In genomic region chr9:33472171-33472920, GRCh38 we compare ENCODE assay signal across 9 cellular contexts. TPM values are rescaled to one million over a fixed set of nuclear protein-coding genes. Genes with fewer than 3 reads are reported as not detected.
DNase-seq lines count a peak whose midpoint lies in the region; ATAC-seq and FAIRE-seq lines count a peak whose summit lies in the region.
"Had no signal": no experiment of that assay in that cellular context is flagged by ENCODE, and none has a peak within 500 bp of the region (broad histone marks: within the 10 kb centered on the region; RNA-seq: fewer than 3 reads in every experiment).

No MANE protein-coding gene starts in this region.

- FAIRE-seq in small intestine (lab: Jason Lieb, UNC): no peak

- H3K27ac Mint-ChIP-seq in activated CD8-positive, alpha-beta T cell treated with anti-CD3 and anti-CD28 coated beads, Interleukin-2, amount 10 ng/mL, durations not matched to agents 7 days and 5 days: peak overlapping the region; percentile 55
- peak overlapping the region; percentile 95 to 99 for H3K27ac Mint-ChIP-seq in stimulated activated naive CD8-positive, alpha-beta T cell treated with anti-CD3 and anti-CD28 coated beads, Interleukin-15, amount 100 ng/mL, for 72 hours

- no peaks in the 10 kb centered on the region for H3K27me3 Mint-ChIP-seq in activated CD8-positive, alpha-beta T cell treated with anti-CD3 and anti-CD28 coated beads, Interleukin-2, amount 10 ng/mL, durations not matched to agents 7 days and 5 days (ENCODE audit: low read depth)
- H3K27me3 Mint-ChIP-seq in stimulated activated naive CD8-positive, alpha-beta T cell treated with anti-CD3 and anti-CD28 coated beads, Interleukin-15, amount 100 ng/mL, for 72 hours: no peaks in the 10 kb centered on the region

- no peak for ATAC-seq in activated CD8-positive, alpha-beta T cell treated with anti-CD3 and anti-CD28 coated beads, Interleukin-2, amount 10 ng/mL, durations not matched to agents 7 days and 5 days
- ATAC-seq in stimulated activated naive CD8-positive, alpha-beta T cell treated with anti-CD3 and anti-CD28 coated beads, Interleukin-15, amount 100 ng/mL, for 72 hours: no peak

- H3K27me3 ChIP-seq in iPS-18a (ENCODE audit: control insufficient read depth, insufficient read depth, low read length) (no peaks in the 10 kb centered on the region), small intestine (ENCODE audit: control insufficient read depth in 2 of 2, insufficient read depth in 2 of 2, low read length in 2 of 2) (no peaks in the 10 kb centered on the region)

- WGBS in small intestine, 3 donors: 81 to 91% (median 87%) methylated on average over 16 of the region's 16 CpGs

- POLR2A ChIA-PET in activated CD8-positive, alpha-beta T cell treated with anti-CD3 and anti-CD28 coated beads, Interleukin-2, amount 10 ng/mL, durations not matched to agents 7 days and 5 days (lab: Charles Lee): interaction anchor here (0.7 to 2.7 kb wide), 7 partner anchors 10 to 447 kb away, joined by 3 to 14 read pairs (median 6); partner anchors contain the start of genes DNAJA1 and NFX1

- no peaks in the 10 kb centered on the region for H3K9me3 ChIP-seq in iPS-18a (ENCODE audit: control insufficient read depth, low read depth, low read length)
- no peaks in the 10 kb centered on the region for H3K9me3 ChIP-seq in small intestine (ENCODE audit: control insufficient read depth, low read depth)

- peaks cover 28% of the 10 kb centered on the region for H3K4me1 Mint-ChIP-seq in activated CD8-positive, alpha-beta T cell treated with anti-CD3 and anti-CD28 coated beads, Interleukin-2, amount 10 ng/mL, durations not matched to agents 7 days and 5 days (ENCODE audit: low read depth)
- peaks cover 33% of the 10 kb centered on the region for H3K4me1 Mint-ChIP-seq in stimulated activated naive CD8-positive, alpha-beta T cell treated with anti-CD3 and anti-CD28 coated beads, Interleukin-15, amount 100 ng/mL, for 72 hours

- peak overlapping the region; percentile 91 for H3K4me3 ChIP-seq in iPS-18a (ENCODE audit: low read length)
- H3K4me3 ChIP-seq in small intestine (ENCODE audit: low read depth in 1 of 2, low read length in 2 of 2): no peak overlapping the region

- peaks cover 7% of the 10 kb centered on the region for H3K4me1 ChIP-seq in iPS-18a (ENCODE audit: control insufficient read depth, low read depth, low read length)
- no peaks in the 10 kb centered on the region for H3K4me1 ChIP-seq in small intestine (ENCODE audit: control insufficient read depth in 2 of 2, insufficient read depth in 1 of 2, low read depth in 1 of 2, low read length in 1 of 2)

- peaks cover 40% of the 10 kb centered on the region for H3K36me3 ChIP-seq in iPS-18a (ENCODE audit: control insufficient read depth, low read depth, low read length)
- H3K36me3 ChIP-seq in small intestine (ENCODE audit: control insufficient read depth in 2 of 2, insufficient read depth in 2 of 2, low read length in 2 of 2): peaks cover 5 to 11% of the 10 kb centered on the region in 2 donors

- H3K4me3 Mint-ChIP-seq in activated CD8-positive, alpha-beta T cell treated with anti-CD3 and anti-CD28 coated beads, Interleukin-2, amount 10 ng/mL, durations not matched to agents 7 days and 5 days: peak overlapping the region; percentile 98
- H3K4me3 Mint-ChIP-seq in stimulated activated naive CD8-positive, alpha-beta T cell treated with anti-CD3 and anti-CD28 coated beads, Interleukin-15, amount 100 ng/mL, for 72 hours: peak overlapping the region; percentile 94 to 95

- no peak overlapping the region for H3K9ac ChIP-seq in iPS-18a (ENCODE audit: low read length)

- no peak overlapping the region for H3K27ac ChIP-seq in iPS-18a (ENCODE audit: low read length)
- H3K27ac ChIP-seq in small intestine (ENCODE audit: low read depth in 1 of 2, low read length in 1 of 2): no peak overlapping the region

- peak; percentile 51 for DNase-seq in activated CD8-positive, alpha-beta memory T cell treated with anti-CD3 and anti-CD28 coated beads for 24 hours
- DNase-seq in activated CD8-positive, alpha-beta memory T cell treated with anti-CD3 and anti-CD28 coated beads, Interleukin-2, amount 50 U/mL, for 48 hours: no peak
- DNase-seq in activated CD8-positive, alpha-beta T cell treated with anti-CD3 and anti-CD28 coated beads, Interleukin-2, amount 10 ng/mL, durations not matched to agents 7 days and 5 days: no peak
- DNase-seq in stimulated activated naive CD8-positive, alpha-beta T cell treated with anti-CD3 and anti-CD28 coated beads, Interleukin-15, amount 100 ng/mL, for 72 hours: no peak
- DNase-seq in small intestine: no peak
- DNase-seq in H4 (ENCODE audit: low spot score): no peak
- no peak for DNase-seq in DMS79 (lab: John Stamatoyannopoulos, UW)
- DNase-seq: NCI-H2107 had no signal

- CTCF ChIA-PET in activated CD8-positive, alpha-beta T cell treated with anti-CD3 and anti-CD28 coated beads, Interleukin-2, amount 10 ng/mL, durations not matched to agents 7 days and 5 days (lab: Charles Lee): interaction anchor here (0.8 to 12.7 kb wide), 8 partner anchors 8 to 152 kb away, joined by 3 to 141 read pairs (median 9); no protein-coding TSS in a partner anchor

- no peaks in the 10 kb centered on the region for H3K9me3 Mint-ChIP-seq in activated CD8-positive, alpha-beta T cell treated with anti-CD3 and anti-CD28 coated beads, Interleukin-2, amount 10 ng/mL, durations not matched to agents 7 days and 5 days (ENCODE audit: insufficient read depth)
- H3K9me3 Mint-ChIP-seq in stimulated activated naive CD8-positive, alpha-beta T cell treated with anti-CD3 and anti-CD28 coated beads, Interleukin-15, amount 100 ng/mL, for 72 hours: no peaks in the 10 kb centered on the region

- H3K36me3 Mint-ChIP-seq in activated CD8-positive, alpha-beta T cell treated with anti-CD3 and anti-CD28 coated beads, Interleukin-2, amount 10 ng/mL, durations not matched to agents 7 days and 5 days (ENCODE audit: low read depth): peaks cover 33% of the 10 kb centered on the region

RNA-seq across cellular contexts. Expression of gene NOL6, which starts 1.4 kb away (rescaled TPM):
- total RNA-seq in activated CD8-positive, alpha-beta T cell treated with anti-CD3 and anti-CD28 coated beads, Interleukin-2, amount 10 ng/mL, durations not matched to agents 7 days and 5 days: 10 to 100 TPM; 37.1 to 38.8 TPM
- 10 to 100 TPM in 2 of 3 donors, 1 to 10 TPM in 1; 8.5 to 19.6 (median 10.3) TPM for polyA plus RNA-seq in small intestine
- total RNA-seq in H4 (2014; rRNA removed; shearing (Covaris generic)): 23.4 and 30.1 TPM in 2 replicates

RNA-seq across cellular contexts. Expression of gene AQP3, which starts 25.0 kb away (rescaled TPM):
- total RNA-seq in activated CD8-positive, alpha-beta T cell treated with anti-CD3 and anti-CD28 coated beads, Interleukin-2, amount 10 ng/mL, durations not matched to agents 7 days and 5 days: 10 to 100 TPM; 29.9 to 31.4 TPM
- 100 to 1,000 TPM in 2 of 3 donors, 10 to 100 TPM in 1; 36.6 to 158 (median 117) TPM for polyA plus RNA-seq in small intestine
- total RNA-seq in H4 (2014; rRNA removed; shearing (Covaris generic)): 15.9 and 18.3 TPM in 2 replicates

RNA-seq across cellular contexts. Expression of gene ANKRD18B, which starts 51.7 kb away (rescaled TPM):
- total RNA-seq in activated CD8-positive, alpha-beta T cell treated with anti-CD3 and anti-CD28 coated beads, Interleukin-2, amount 10 ng/mL, durations not matched to agents 7 days and 5 days: not detected
- polyA plus RNA-seq in small intestine: under 1 TPM in 1 of 3 donors, not detected in 2; 0.48 TPM
- 0.75 TPM in 1 of 2 replicates, not detected in the other for total RNA-seq in H4 (2014; rRNA removed; shearing (Covaris generic))
